Comparison of ENCODE assay signal across 26 cellular contexts in the genomic region with DNA sequence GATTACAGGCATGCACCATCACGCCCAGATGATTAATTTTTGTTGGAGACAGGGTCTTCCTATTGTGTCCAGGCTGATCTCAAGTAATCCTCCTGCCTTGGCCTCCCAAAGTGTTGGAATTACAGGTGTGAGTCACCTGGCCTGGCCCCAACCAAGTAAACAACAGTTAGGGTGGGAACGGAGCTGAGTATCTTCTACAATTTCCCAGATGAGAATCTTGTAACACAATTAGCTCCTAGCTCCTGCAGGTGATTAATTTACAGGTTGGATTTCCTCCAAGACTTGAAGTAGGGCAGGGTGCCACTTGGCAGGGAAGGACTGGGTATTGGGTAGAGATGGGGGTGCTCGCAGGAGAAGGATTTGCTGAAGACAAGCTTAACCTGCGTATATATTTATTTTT. TPM values are rescaled to one million over a fixed set of nuclear protein-coding genes. Genes with fewer than 3 reads are reported as not detected.
DNase-seq lines count a peak whose midpoint lies in the region; ATAC-seq and TF ChIP-seq lines count a peak whose summit lies in the region.
"Had no signal": no experiment of that assay in that cellular context is flagged by ENCODE, and none has a peak within 500 bp of the region (broad histone marks: within the 10 kb centered on the region; RNA-seq: fewer than 3 reads in every experiment).

No MANE protein-coding gene starts in this region.

- no peak overlapping the region for H3K27ac Mint-ChIP-seq in activated naive CD8-positive, alpha-beta T cell treated with anti-CD3 and anti-CD28 coated beads for 36 hours
- H3K27ac Mint-ChIP-seq: activated CD8-positive, alpha-beta T cell treated with anti-CD3 and anti-CD28 coated beads for 36 hours had no signal

- DNase-seq in NCI-H2171 (lab: John Stamatoyannopoulos, UW), result peak; percentile 48
- peak; percentile 37 to 71 (median 51) for DNase-seq in body of pancreas
- no peak for DNase-seq in lower lobe of right lung
- no peak for DNase-seq in OCI-LY7 (ENCODE audit: low spot score)
- no peak for DNase-seq in retina
- DNase-seq in activated naive CD8-positive, alpha-beta T cell treated with anti-CD3 and anti-CD28 coated beads for 36 hours, result no peak
- DNase-seq: activated CD4-positive, alpha-beta T cell treated with anti-CD3 and anti-CD28 coated beads for 1 hour; activated CD8-positive, alpha-beta T cell treated with anti-CD3 and anti-CD28 coated beads for 36 hours; glutamatergic neuron; kidney glomerular epithelial cell; MM.1S; NCI-H1417 treated with DMSO at 0.1 percent for 48 hours; NCI-H2227 treated with DMSO at 0.1 percent for 48 hours; NCI-H748 treated with DMSO at 0.1 percent for 48 hours; sigmoid colon; stimulated activated naive CD4-positive, alpha-beta T cell; T-helper 2 cell had no signal

- no peak for TF ChIP-seq POLR2A in body of pancreas (IDR thresholded peaks at IDR 0.05)

- peaks cover 2% of the 10 kb centered on the region for H3K36me3 Mint-ChIP-seq in activated naive CD8-positive, alpha-beta T cell treated with anti-CD3 and anti-CD28 coated beads for 36 hours

- H3K9me3 ChIP-seq in body of pancreas, result no peaks in the 10 kb centered on the region
- H3K9me3 ChIP-seq in lower lobe of right lung, result no peaks in the 10 kb centered on the region
- no peaks in the 10 kb centered on the region for H3K9me3 ChIP-seq in OCI-LY7 (ENCODE audit: low read length)
- H3K9me3 ChIP-seq: BLaER1, HAP-1, prostate gland, sigmoid colon had no signal

- intact Hi-C loops in body of pancreas (cut with DNase I) (no loop called here), lower lobe of right lung (cut with DNase I) (no loop called here), OCI-LY7 (cut with micrococcal nuclease; ENCODE audit: unreplicated experiment) (no loop called here)

- POLR2A ChIA-PET in OCI-LY7 (lab: Charles Lee), result interaction anchor here (0.7 kb wide), 1 partner anchor 477 kb away, joined by 3 read pairs; no protein-coding TSS in a partner anchor

- H3K9me3 Mint-ChIP-seq in activated naive CD8-positive, alpha-beta T cell treated with anti-CD3 and anti-CD28 coated beads for 36 hours, result no peaks in the 10 kb centered on the region
- H3K9me3 Mint-ChIP-seq: activated CD8-positive, alpha-beta T cell treated with anti-CD3 and anti-CD28 coated beads for 36 hours; central memory CD8-positive, alpha-beta T cell had no signal

- no TSS peak for BruUV-seq in OCI-LY7 (replicated peaks; lab: Mats Ljungman, UMichigan)

- CTCF ChIA-PET in OCI-LY7 (lab: Charles Lee; ENCODE audit: unreplicated experiment), result interaction anchor here (0.6 kb wide), 1 partner anchor 658 kb away, joined by 3 read pairs; no protein-coding TSS in a partner anchor

- no peak overlapping the region for H3K27ac ChIP-seq in body of pancreas
- no peak overlapping the region for H3K27ac ChIP-seq in lower lobe of right lung
- H3K27ac ChIP-seq in OCI-LY7 (ENCODE audit: low read depth, low read length, poor library complexity, severe bottlenecking), result no peak overlapping the region
- H3K27ac ChIP-seq: BLaER1, prostate gland, sigmoid colon had no signal

- ATAC-seq in body of pancreas (no peak), lower lobe of right lung (peak; percentile 25 to 45), GM19351 (IDR thresholded peaks at IDR 0.05; ENCODE audit: unreplicated experiment) (no peak)
- ATAC-seq: activated CD8-positive, alpha-beta T cell treated with anti-CD3 and anti-CD28 coated beads for 36 hours; SK-N-SH treated with all-trans-retinoic acid at 6 μM for 48 hours had no signal

- no peaks in the 10 kb centered on the region for H3K36me3 ChIP-seq in body of pancreas (replicated peaks in 1 of 2; ENCODE audit: insufficient read depth in 1 of 2, low read depth in 2 of 2)
- H3K36me3 ChIP-seq in lower lobe of right lung, result peaks cover 8% of the 10 kb centered on the region
- H3K36me3 ChIP-seq in OCI-LY7 (ENCODE audit: insufficient read depth, low read length), result no peaks in the 10 kb centered on the region
- H3K36me3 ChIP-seq: BLaER1, HAP-1, prostate gland, sigmoid colon had no signal

- no peak overlapping the region for H3K4me3 ChIP-seq in body of pancreas
- no peak overlapping the region for H3K4me3 ChIP-seq in lower lobe of right lung
- no peak overlapping the region for H3K4me3 ChIP-seq in OCI-LY7 (ENCODE audit: low read depth, low read length, poor library complexity, severe bottlenecking)
- H3K4me3 ChIP-seq: BLaER1, HAP-1, prostate gland, sigmoid colon had no signal

- H3K4me3 Mint-ChIP-seq in activated naive CD8-positive, alpha-beta T cell treated with anti-CD3 and anti-CD28 coated beads for 36 hours, result no peak overlapping the region
- H3K4me3 Mint-ChIP-seq: activated CD8-positive, alpha-beta T cell treated with anti-CD3 and anti-CD28 coated beads for 36 hours; central memory CD8-positive, alpha-beta T cell had no signal

- H4K20me1 ChIP-seq in OCI-LY7 (ENCODE audit: insufficient read depth, low read length), result no peaks in the 10 kb centered on the region
- H4K20me1 ChIP-seq: BLaER1 had no signal

- H3K4me1 Mint-ChIP-seq in activated naive CD8-positive, alpha-beta T cell treated with anti-CD3 and anti-CD28 coated beads for 36 hours, result no peaks in the 10 kb centered on the region
- H3K4me1 Mint-ChIP-seq: central memory CD8-positive, alpha-beta T cell had no signal

- TF ChIP-seq CTCF in body of pancreas (IDR thresholded peaks at IDR 0.05), result no peak
- no peak for TF ChIP-seq CTCF in lower lobe of right lung (IDR thresholded peaks at IDR 0.05)
- TF ChIP-seq CTCF in OCI-LY7 (conservative IDR thresholded peaks at IDR 0.05; ENCODE audit: low read length), result no peak

- H2AFZ ChIP-seq in OCI-LY7 (ENCODE audit: low read length), result no peak overlapping the region

- WGBS in body of pancreas, 2 donors, result 28 to 36% methylated on average over 4 of the region's 4 CpGs

- no peaks in the 10 kb centered on the region for H3K9me2 ChIP-seq in OCI-LY7 (ENCODE audit: insufficient read depth, low read length)

- TF ChIP-seq RAD21 in Ishikawa (IDR thresholded peaks at IDR 0.05; ENCODE audit: low read depth), result no peak

- no peak for TF ChIP-seq EP300 in Ishikawa (IDR thresholded peaks at IDR 0.05; ENCODE audit: borderline replicate concordance)

- H3K4me1 ChIP-seq in body of pancreas (peaks cover 18% of the 10 kb centered on the region), lower lobe of right lung (no peaks in the 10 kb centered on the region), OCI-LY7 (ENCODE audit: insufficient read depth, low read length, poor library complexity, severe bottlenecking) (no peaks in the 10 kb centered on the region)
- H3K4me1 ChIP-seq: BLaER1, HAP-1 had no signal

- H3K79me2 ChIP-seq in OCI-LY7 (ENCODE audit: insufficient read depth, low read depth, low read length), result no peaks in the 10 kb centered on the region

- H3K4me2 ChIP-seq in OCI-LY7 (ENCODE audit: low read length), result no peak overlapping the region
- H3K4me2 ChIP-seq: BLaER1 had no signal

- no peaks in the 10 kb centered on the region for H3K27me3 Mint-ChIP-seq in activated naive CD8-positive, alpha-beta T cell treated with anti-CD3 and anti-CD28 coated beads for 36 hours
- H3K27me3 Mint-ChIP-seq: activated CD8-positive, alpha-beta T cell treated with anti-CD3 and anti-CD28 coated beads for 36 hours; central memory CD8-positive, alpha-beta T cell had no signal

- no peaks in the 10 kb centered on the region for H3K27me3 ChIP-seq in body of pancreas
- H3K27me3 ChIP-seq in lower lobe of right lung (ENCODE audit: low read depth), result no peaks in the 10 kb centered on the region
- H3K27me3 ChIP-seq: BLaER1, sigmoid colon had no signal

TF ChIP-seq in Ishikawa, 13 proteins besides CTCF, POLR2A, EP300 and RAD21:
- no peak for TF ChIP-seq FOXM1 (IDR thresholded peaks at IDR 0.05; ENCODE audit: borderline replicate concordance, low read depth)
- TF ChIP-seq TCF12 (IDR thresholded peaks at IDR 0.05; ENCODE audit: low read depth), result 0 out of 2 replicates have a peak, but pooled peaks have one; percentile 24
- TF ChIP-seq NFIC (IDR thresholded peaks at IDR 0.05), result peak; percentile 52
- TF ChIP-seq EGR1 (IDR thresholded peaks at IDR 0.05), result no peak

RNA-seq across cellular contexts. Expression of gene NLRC4, which starts 17.8 kb away (rescaled TPM):
- total RNA-seq in body of pancreas (under 1 TPM in 1 of 2 donors, not detected in 1; 0.26 TPM), lower lobe of right lung (24.4 TPM), OCI-LY7 (2022) (not detected in 2 replicates)
- not detected in 2 replicates for total RNA-seq in OCI-LY7 (2014; rRNA removed; shearing (Covaris generic))
- total RNA-seq in activated naive CD8-positive, alpha-beta T cell treated with anti-CD3 and anti-CD28 coated beads for 36 hours, result not detected
- total RNA-seq: activated CD8-positive, alpha-beta T cell treated with anti-CD3 and anti-CD28 coated beads for 36 hours; astrocyte; endothelial cell of umbilical vein had no signal

RNA-seq across cellular contexts. Expression of gene YIPF4, which starts 30.8 kb away (rescaled TPM):
- total RNA-seq in body of pancreas, result 10 to 100 TPM; 13.5 to 24.7 TPM
- total RNA-seq in lower lobe of right lung, result 59.4 TPM
- total RNA-seq in OCI-LY7 (2014; rRNA removed; shearing (Covaris generic)), result 5.4 and 8.6 TPM in 2 replicates
- 28.3 and 29.6 TPM in 2 replicates for total RNA-seq in OCI-LY7 (2022)
- total RNA-seq in activated naive CD8-positive, alpha-beta T cell treated with anti-CD3 and anti-CD28 coated beads for 36 hours, result 10 to 100 TPM; 30.9 to 32.6 TPM

Comparison
In these comparisons a context has a peak if more than half of its experiments do, and no peak if none do; other contexts are left out.
1. DNase-seq: peak in NCI-H2171 (single experiment) and body of pancreas (4 of 4); none in lower lobe of right lung (single experiment), OCI-LY7 (single experiment), retina (single experiment) and activated naive CD8-positive, alpha-beta T cell treated with anti-CD3 and anti-CD28 coated beads for 36 hours (single experiment).
2. ATAC-seq: peak in lower lobe of right lung (2 of 2); none in body of pancreas (single experiment) and GM19351 (single experiment).
3. RNA of gene NLRC4, which starts 17.8 kb away (total RNA-seq): 24.4 TPM in lower lobe of right lung (single experiment); 0.26 TPM in body of pancreas, not detected in OCI-LY7 and not detected in activated naive CD8-positive, alpha-beta T cell treated with anti-CD3 and anti-CD28 coated beads for 36 hours; every median in the first group is over 10 times any median in the second.